ENCODE assay signal across 8 cellular contexts in the genomic region with DNA sequence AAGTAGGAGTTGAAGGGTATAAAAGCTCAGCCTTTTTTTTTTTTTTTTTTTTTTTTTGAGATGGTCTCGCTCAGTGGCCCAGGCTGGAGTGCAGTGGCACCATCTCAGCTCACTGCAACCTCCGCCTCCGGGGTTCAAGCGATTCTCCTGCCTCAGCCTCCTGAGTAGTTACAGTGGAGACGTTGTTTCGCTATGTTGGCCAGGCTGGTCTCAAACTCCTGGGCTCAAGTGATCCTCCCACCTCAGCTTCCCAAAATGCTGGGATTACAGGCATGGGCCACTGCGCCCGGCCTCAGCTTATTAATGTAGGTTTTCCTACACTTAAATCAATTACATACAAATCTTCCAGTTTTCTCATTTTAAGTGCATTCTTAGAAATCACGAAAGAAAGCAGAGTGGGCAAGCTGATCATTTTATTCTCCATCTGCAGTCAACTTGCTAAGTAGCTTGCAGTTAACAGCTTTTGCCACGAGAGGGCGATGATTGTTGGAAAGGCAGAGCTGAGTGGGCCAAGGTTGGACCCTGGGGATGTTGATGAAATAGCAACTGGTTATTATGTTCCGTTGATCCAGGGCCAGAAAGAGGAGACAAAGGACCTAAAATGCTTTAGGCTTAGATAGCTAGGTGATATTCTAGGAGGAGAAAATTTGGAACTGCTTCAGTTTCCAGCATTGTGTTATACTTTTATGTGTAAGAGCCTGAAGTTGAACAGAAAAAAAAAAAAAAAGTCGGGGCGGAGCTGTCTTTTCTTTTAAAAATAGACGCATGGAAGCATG.
DNase-seq lines count a peak whose midpoint lies in the region; ATAC-seq and TF ChIP-seq lines count a peak whose summit lies in the region.

No MANE protein-coding gene starts in this region.

- H3K4me2 ChIP-seq in KMS-11 (no peak overlapping the region), neural cell (ENCODE audit: low read length) (no peak overlapping the region)

- in situ Hi-C loops in Caki2 (cut with HindIII; ENCODE audit: low pct_unique_long_range_greater_than_20kb, low sequenced_read_pairs): no loop called here

- H3K4me1 Mint-ChIP-seq in activated T-cell treated with anti-CD3 and anti-CD28 coated beads, Interleukin-2, amount 50 U/mL, for 24 hours (ENCODE audit: low read depth): peaks cover 19% of the 10 kb centered on the region

- no peaks in the 10 kb centered on the region for H3K9me3 ChIP-seq in Peyer's patch
- H3K9me3 ChIP-seq in neural cell (ENCODE audit: low read length): no peaks in the 10 kb centered on the region

- H3K9me3 Mint-ChIP-seq in activated T-cell treated with anti-CD3 and anti-CD28 coated beads, Interleukin-2, amount 50 U/mL, for 24 hours: no peaks in the 10 kb centered on the region

- TF ChIP-seq EP300 in neural cell (conservative IDR thresholded peaks at IDR 0.05; ENCODE audit: poor library complexity, severe bottlenecking): no peak

- DNase-seq in Caki2 (ENCODE audit: low read depth) (peak; percentile 71), Peyer's patch (peak in 2 of 3 donors; percentile 71 to 91), fibroblast of peridontal ligament (ENCODE audit: extremely low read depth) (peak; percentile 98)
- DNase-seq in activated T-cell treated with anti-CD3 and anti-CD28 coated beads, Interleukin-2, amount 50 U/mL, for 24 hours: peak; percentile 70
- DNase-seq in stimulated activated naive CD4-positive, alpha-beta T cell treated with Interleukin-2 at 50 U/mL for 16 hours (lab: John Stamatoyannopoulos, UW): peak; percentile 54

- no peak for ATAC-seq in HG03135 (IDR thresholded peaks at IDR 0.05; ENCODE audit: unreplicated experiment)

- H4K20me1 ChIP-seq in KMS-11 (ENCODE audit: insufficient read depth): no peaks in the 10 kb centered on the region
- no peaks in the 10 kb centered on the region for H4K20me1 ChIP-seq in neural cell (ENCODE audit: insufficient read depth)

- H3K4me3 ChIP-seq in KMS-11 (IDR thresholded peaks at IDR 0.05; ENCODE audit: insufficient read depth, low read depth, low read length) (no peak overlapping the region), Peyer's patch (no peak overlapping the region), neural cell (ENCODE audit: low read length) (no peak overlapping the region)

- no peak for TF ChIP-seq POLR2A in Peyer's patch (IDR thresholded peaks at IDR 0.05)

- no peaks in the 10 kb centered on the region for H3K36me3 Mint-ChIP-seq in activated T-cell treated with anti-CD3 and anti-CD28 coated beads, Interleukin-2, amount 50 U/mL, for 24 hours (ENCODE audit: low read depth)

- TF ChIP-seq CTCF in KMS-11 (conservative IDR thresholded peaks at IDR 0.05; ENCODE audit: low read depth, low read length) (peak; percentile 87), Peyer's patch (IDR thresholded peaks at IDR 0.05) (peak; percentile 58 to 91 (median 82)), neural cell (IDR thresholded peaks at IDR 0.05; ENCODE audit: poor library complexity, severe bottlenecking) (peak; percentile 82)

- H3K79me2 ChIP-seq in KMS-11 (ENCODE audit: insufficient read depth, low read depth) (no peaks in the 10 kb centered on the region), neural cell (replicated peaks; ENCODE audit: insufficient read depth, low read length) (no peaks in the 10 kb centered on the region)

- no peak overlapping the region for H3K4me3 Mint-ChIP-seq in activated T-cell treated with anti-CD3 and anti-CD28 coated beads, Interleukin-2, amount 50 U/mL, for 24 hours

- H3K27ac Mint-ChIP-seq in activated T-cell treated with anti-CD3 and anti-CD28 coated beads, Interleukin-2, amount 50 U/mL, for 24 hours: no peak overlapping the region

- H3K9ac ChIP-seq in KMS-11 (no peak overlapping the region), neural cell (ENCODE audit: low read length) (no peak overlapping the region)

- no peaks in the 10 kb centered on the region for H3K36me3 ChIP-seq in KMS-11 (ENCODE audit: insufficient read depth)
- no peaks in the 10 kb centered on the region for H3K36me3 ChIP-seq in Peyer's patch
- no peaks in the 10 kb centered on the region for H3K36me3 ChIP-seq in neural cell (ENCODE audit: insufficient read depth, low read length)

- H3K27me3 ChIP-seq in KMS-11 (ENCODE audit: insufficient read depth, low read depth): no peaks in the 10 kb centered on the region
- no peaks in the 10 kb centered on the region for H3K27me3 ChIP-seq in Peyer's patch
- H3K27me3 ChIP-seq in neural cell (ENCODE audit: insufficient read depth, low read depth, low read length): no peaks in the 10 kb centered on the region

- H3K27ac ChIP-seq in KMS-11 (no peak overlapping the region), Peyer's patch (peak overlapping the region in 1 of 4 donors; percentile 8), neural cell (ENCODE audit: low read length) (no peak overlapping the region)

- H3K27me3 Mint-ChIP-seq in activated T-cell treated with anti-CD3 and anti-CD28 coated beads, Interleukin-2, amount 50 U/mL, for 24 hours: no peaks in the 10 kb centered on the region

- H3K4me1 ChIP-seq in KMS-11 (ENCODE audit: low read depth, poor library complexity, severe bottlenecking) (no peaks in the 10 kb centered on the region), Peyer's patch (no peaks in the 10 kb centered on the region)

- H3K9me2 ChIP-seq in neural cell (ENCODE audit: insufficient read depth, low read length): no peaks in the 10 kb centered on the region

- peak; percentile 74 for TF ChIP-seq RAD21 in neural cell (conservative IDR thresholded peaks at IDR 0.05)

- no peaks in the 10 kb centered on the region for H3F3A ChIP-seq in neural cell (ENCODE audit: insufficient read depth, low read length, poor library complexity, severe bottlenecking)

- H2AFZ ChIP-seq in KMS-11 (ENCODE audit: low read depth): no peak overlapping the region
- H2AFZ ChIP-seq in neural cell (ENCODE audit: low read depth, low read length): no peak overlapping the region

TF ChIP-seq in neural cell, 6 proteins besides CTCF, POLR2A, EP300 and RAD21:
- peak; percentile 86 for TF ChIP-seq SMC3 (conservative IDR thresholded peaks at IDR 0.05; ENCODE audit: poor library complexity)
- no peak for TF ChIP-seq EZH2 (IDR thresholded peaks at IDR 0.05; ENCODE audit: borderline replicate concordance, insufficient read depth, low read length, poor library complexity, severe bottlenecking)
- TF ChIP-seq TAF1 (IDR thresholded peaks at IDR 0.05; ENCODE audit: low read depth): no peak
- no peak for TF ChIP-seq POLR2AphosphoS5 (IDR thresholded peaks at IDR 0.05)
- TF ChIP-seq MXI1 (conservative IDR thresholded peaks at IDR 0.05; ENCODE audit: poor library complexity, severe bottlenecking): no peak
- TF ChIP-seq, protein P1, sequence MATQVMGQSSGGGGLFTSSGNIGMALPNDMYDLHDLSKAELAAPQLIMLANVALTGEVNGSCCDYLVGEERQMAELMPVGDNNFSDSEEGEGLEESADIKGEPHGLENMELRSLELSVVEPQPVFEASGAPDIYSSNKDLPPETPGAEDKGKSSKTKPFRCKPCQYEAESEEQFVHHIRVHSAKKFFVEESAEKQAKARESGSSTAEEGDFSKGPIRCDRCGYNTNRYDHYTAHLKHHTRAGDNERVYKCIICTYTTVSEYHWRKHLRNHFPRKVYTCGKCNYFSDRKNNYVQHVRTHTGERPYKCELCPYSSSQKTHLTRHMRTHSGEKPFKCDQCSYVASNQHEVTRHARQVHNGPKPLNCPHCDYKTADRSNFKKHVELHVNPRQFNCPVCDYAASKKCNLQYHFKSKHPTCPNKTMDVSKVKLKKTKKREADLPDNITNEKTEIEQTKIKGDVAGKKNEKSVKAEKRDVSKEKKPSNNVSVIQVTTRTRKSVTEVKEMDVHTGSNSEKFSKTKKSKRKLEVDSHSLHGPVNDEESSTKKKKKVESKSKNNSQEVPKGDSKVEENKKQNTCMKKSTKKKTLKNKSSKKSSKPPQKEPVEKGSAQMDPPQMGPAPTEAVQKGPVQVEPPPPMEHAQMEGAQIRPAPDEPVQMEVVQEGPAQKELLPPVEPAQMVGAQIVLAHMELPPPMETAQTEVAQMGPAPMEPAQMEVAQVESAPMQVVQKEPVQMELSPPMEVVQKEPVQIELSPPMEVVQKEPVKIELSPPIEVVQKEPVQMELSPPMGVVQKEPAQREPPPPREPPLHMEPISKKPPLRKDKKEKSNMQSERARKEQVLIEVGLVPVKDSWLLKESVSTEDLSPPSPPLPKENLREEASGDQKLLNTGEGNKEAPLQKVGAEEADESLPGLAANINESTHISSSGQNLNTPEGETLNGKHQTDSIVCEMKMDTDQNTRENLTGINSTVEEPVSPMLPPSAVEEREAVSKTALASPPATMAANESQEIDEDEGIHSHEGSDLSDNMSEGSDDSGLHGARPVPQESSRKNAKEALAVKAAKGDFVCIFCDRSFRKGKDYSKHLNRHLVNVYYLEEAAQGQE (IDR thresholded peaks at IDR 0.05; ENCODE audit: borderline replicate concordance): no peak
